8 cellular contexts compared by ENCODE assay signal in the genomic region with DNA sequence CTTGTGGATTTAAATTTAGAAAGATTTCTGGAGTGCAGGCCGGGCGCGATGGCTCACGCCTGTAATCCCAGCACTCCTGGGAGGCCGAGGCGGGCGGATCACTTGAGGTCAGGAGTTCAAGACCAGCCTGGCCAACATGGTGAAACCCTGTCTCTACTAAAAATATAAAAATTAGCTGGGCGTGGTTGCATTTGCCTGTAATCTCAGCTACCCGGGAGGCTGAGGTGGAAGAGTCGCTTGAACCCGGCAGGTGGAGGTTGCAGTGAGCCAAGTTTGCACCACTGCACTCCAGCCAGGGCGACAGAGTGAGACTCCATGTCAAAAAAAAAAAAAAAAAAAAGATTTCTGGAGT. TPM values are rescaled to one million over a fixed set of nuclear protein-coding genes. Genes with fewer than 3 reads are reported as not detected.
DNase-seq lines count a peak whose midpoint lies in the region; ATAC-seq, FAIRE-seq and TF ChIP-seq lines count a peak whose summit lies in the region.
"Not testable (repeated sequence)": the region's sequence is repeated elsewhere in the genome, so short reads cannot be mapped to it uniquely, and the experiment has no call there.

No MANE protein-coding gene starts in this region.

- not testable (repeated sequence) for ATAC-seq in stimulated activated naive CD8-positive, alpha-beta T cell treated with anti-CD3 and anti-CD28 coated beads, Interleukin-15, amount 100 ng/mL, for 72 hours

- H3K79me2 ChIP-seq in keratinocyte (ENCODE audit: control insufficient read depth, insufficient read depth, low read length): peaks cover 65% of the 10 kb centered on the region

- H3K27ac ChIP-seq in BLaER1 (peak overlapping the region; percentile 100), keratinocyte (ENCODE audit: control insufficient read depth, insufficient read depth, low read length) (peak overlapping the region; percentile 93)
- H3K27ac ChIP-seq in HUES6 (ENCODE audit: low read depth, low read length): not testable (repeated sequence)

- H3K4me2 ChIP-seq in BLaER1 (peak overlapping the region; percentile 95), keratinocyte (ENCODE audit: control insufficient read depth, extremely low read depth, insufficient read depth, low read depth, low read length) (peak overlapping the region; percentile 97)

- TF ChIP-seq CTCF in epithelial cell of esophagus (IDR thresholded peaks at IDR 0.05; ENCODE audit: insufficient read depth, low read depth, low read length, missing control alignments); keratinocyte (optimal IDR thresholded peaks at IDR 0.05 in 1 of 3, IDR thresholded peaks at IDR 0.05 in 1 of 3, conservative IDR thresholded peaks at IDR 0.05 in 1 of 3; ENCODE audit: extremely low read depth in 1 of 3, insufficient read depth in 2 of 3, low read length in 3 of 3); neural crest cell (conservative IDR thresholded peaks at IDR 0.05): not testable (repeated sequence)

- peaks cover 23% of the 10 kb centered on the region for H3K36me3 Mint-ChIP-seq in T-helper 1 cell treated with Interleukin-12 subunit alpha and Interleukin-12 subunit beta and Interleukin-4 antibody, amounts not matched to agents 30 μg/mL and 1 μg/mL, for 36 hours (ENCODE audit: low read depth)
- H3K36me3 Mint-ChIP-seq in neural crest cell (ENCODE audit: low read depth): not testable (repeated sequence)

- peaks cover 64% of the 10 kb centered on the region for H4K20me1 ChIP-seq in BLaER1
- peaks cover 48% of the 10 kb centered on the region for H4K20me1 ChIP-seq in keratinocyte (ENCODE audit: control insufficient read depth, extremely low read depth, insufficient read depth, low read length)

- H3K4me1 Mint-ChIP-seq in T-helper 1 cell treated with Interleukin-12 subunit alpha and Interleukin-12 subunit beta and Interleukin-4 antibody, amounts not matched to agents 30 μg/mL and 1 μg/mL, for 36 hours (ENCODE audit: low read depth): peaks cover 34% of the 10 kb centered on the region
- peaks cover 41% of the 10 kb centered on the region for H3K4me1 Mint-ChIP-seq in neural crest cell
- peaks cover 65% of the 10 kb centered on the region for H3K4me1 Mint-ChIP-seq in stimulated activated naive CD8-positive, alpha-beta T cell treated with anti-CD3 and anti-CD28 coated beads, Interleukin-15, amount 100 ng/mL, for 72 hours

- not testable (repeated sequence) for DNase-seq in adipocyte (ENCODE audit: low read depth); epithelial cell of esophagus (ENCODE audit: low read depth); keratinocyte (ENCODE audit: low read depth, low spot score); neural crest cell (ENCODE audit: low read depth, low spot score); stimulated activated naive CD8-positive, alpha-beta T cell treated with anti-CD3 and anti-CD28 coated beads, Interleukin-15, amount 100 ng/mL, for 72 hours

- not testable (repeated sequence) for H3K27me3 ChIP-seq in BLaER1; HUES6 (ENCODE audit: control insufficient read depth, insufficient read depth, low read length); adipocyte (replicated peaks; ENCODE audit: control insufficient read depth, insufficient read depth, low read length); keratinocyte (ENCODE audit: control insufficient read depth, extremely low read depth, insufficient read depth, low read length)

- H3K9me3 ChIP-seq in BLaER1; HUES6 (ENCODE audit: control insufficient read depth, insufficient read depth, low read depth, low read length); adipocyte (ENCODE audit: control insufficient read depth, low read length); keratinocyte (ENCODE audit: control insufficient read depth, low read depth, low read length): not testable (repeated sequence)

- FAIRE-seq in keratinocyte (lab: Jason Lieb, UNC): not testable (repeated sequence)

- peak overlapping the region; percentile 96 for H3K4me3 Mint-ChIP-seq in T-helper 1 cell treated with Interleukin-12 subunit alpha and Interleukin-12 subunit beta and Interleukin-4 antibody, amounts not matched to agents 30 μg/mL and 1 μg/mL, for 36 hours
- H3K4me3 Mint-ChIP-seq in neural crest cell: peak overlapping the region; percentile 95
- peak overlapping the region; percentile 78 to 88 for H3K4me3 Mint-ChIP-seq in stimulated activated naive CD8-positive, alpha-beta T cell treated with anti-CD3 and anti-CD28 coated beads, Interleukin-15, amount 100 ng/mL, for 72 hours

- H3K4me1 ChIP-seq in BLaER1 (peaks cover 48% of the 10 kb centered on the region), HUES6 (ENCODE audit: control insufficient read depth, insufficient read depth, low read length) (peaks cover 36% of the 10 kb centered on the region), adipocyte (ENCODE audit: control insufficient read depth, insufficient read depth, low read length) (peaks cover 45% of the 10 kb centered on the region), keratinocyte (ENCODE audit: control insufficient read depth, extremely low read depth, insufficient read depth, low read length) (peaks cover 35% of the 10 kb centered on the region)

- peaks cover 14% of the 10 kb centered on the region for H3K9me1 ChIP-seq in keratinocyte (ENCODE audit: control insufficient read depth, extremely low read depth, insufficient read depth, low read length)

- dilution Hi-C loops in keratinocyte (cut with MboI; ENCODE audit: extremely low pct_ligation_motif_present, low sequenced_read_pairs): not testable (repeated sequence)

- peak overlapping the region; percentile 100 for H3K9ac ChIP-seq in BLaER1
- H3K9ac ChIP-seq in HUES6 (ENCODE audit: low read length): peak overlapping the region; percentile 98
- peak overlapping the region; percentile 98 for H3K9ac ChIP-seq in adipocyte (ENCODE audit: low read length)
- H3K9ac ChIP-seq in keratinocyte (ENCODE audit: control insufficient read depth, extremely low read depth, insufficient read depth, low read length): peak overlapping the region; percentile 98

- peak overlapping the region; percentile 94 for H3K27ac Mint-ChIP-seq in T-helper 1 cell treated with Interleukin-12 subunit alpha and Interleukin-12 subunit beta and Interleukin-4 antibody, amounts not matched to agents 30 μg/mL and 1 μg/mL, for 36 hours
- not testable (repeated sequence) for H3K27ac Mint-ChIP-seq in neural crest cell (ENCODE audit: unreplicated experiment)
- H3K27ac Mint-ChIP-seq in stimulated activated naive CD8-positive, alpha-beta T cell treated with anti-CD3 and anti-CD28 coated beads, Interleukin-15, amount 100 ng/mL, for 72 hours: peak overlapping the region; percentile 97 to 99

- H3K27me3 Mint-ChIP-seq in T-helper 1 cell treated with Interleukin-12 subunit alpha and Interleukin-12 subunit beta and Interleukin-4 antibody, amounts not matched to agents 30 μg/mL and 1 μg/mL, for 36 hours (ENCODE audit: low read depth); neural crest cell (ENCODE audit: low read depth); stimulated activated naive CD8-positive, alpha-beta T cell treated with anti-CD3 and anti-CD28 coated beads, Interleukin-15, amount 100 ng/mL, for 72 hours: not testable (repeated sequence)

- H3K9me3 Mint-ChIP-seq in T-helper 1 cell treated with Interleukin-12 subunit alpha and Interleukin-12 subunit beta and Interleukin-4 antibody, amounts not matched to agents 30 μg/mL and 1 μg/mL, for 36 hours; neural crest cell; stimulated activated naive CD8-positive, alpha-beta T cell treated with anti-CD3 and anti-CD28 coated beads, Interleukin-15, amount 100 ng/mL, for 72 hours: not testable (repeated sequence)

- H3K36me3 ChIP-seq in BLaER1: peaks cover 25% of the 10 kb centered on the region
- H3K36me3 ChIP-seq in HUES6 (ENCODE audit: control insufficient read depth, insufficient read depth, low read length): peaks cover 16% of the 10 kb centered on the region; the same call in 1 of the 2 replicates
- H3K36me3 ChIP-seq in adipocyte (ENCODE audit: control insufficient read depth, insufficient read depth, low read length, severe bottlenecking): not testable (repeated sequence)
- peaks cover 5 to 23% of the 10 kb centered on the region in 2 experiments for H3K36me3 ChIP-seq in keratinocyte (ENCODE audit: control insufficient read depth in 2 of 2, extremely low read depth in 1 of 2, insufficient read depth in 2 of 2, low read length in 2 of 2)

- peak overlapping the region; percentile 99 for H3K4me3 ChIP-seq in BLaER1
- peak overlapping the region; percentile 95 for H3K4me3 ChIP-seq in HUES6 (ENCODE audit: low read depth, low read length)
- H3K4me3 ChIP-seq in adipocyte (ENCODE audit: low read length): peak overlapping the region; percentile 98
- peak overlapping the region; percentile 92 for H3K4me3 ChIP-seq in epithelial cell of esophagus (ENCODE audit: low read length)
- H3K4me3 ChIP-seq in keratinocyte (ENCODE audit: control insufficient read depth in 2 of 3, extremely low read depth in 1 of 3, insufficient read depth in 2 of 3, low read depth in 1 of 3, low read length in 3 of 3): peak overlapping the region; percentile 79 to 83 (median 79)

- not testable (repeated sequence) for H2AFZ ChIP-seq in keratinocyte (ENCODE audit: control insufficient read depth, low read length)

RNA-seq across cellular contexts. Expression of a gene that starts 1.5 kb away (rescaled TPM):
- polyA plus RNA-seq in keratinocyte: 43.7 to 92.1 TPM (median 80.8 TPM) in 3 replicates
- polyA plus RNA-seq in keratinocyte (2011; ENCODE audit: low read depth): 24.2 TPM
- polyA plus RNA-seq in keratinocyte (2011; cell fraction: cytosol; rRNA removed): 76.9 and 97.2 TPM in 2 replicates
- 37.2 and 41.9 TPM in 2 replicates for polyA plus RNA-seq in keratinocyte (2011; cell fraction: nucleus; rRNA removed)
- polyA plus RNA-seq in keratinocyte (2012; ENCODE audit: low replicate concordance): 54.2 and 88.0 TPM in 2 replicates
- 31.9 to 42.9 TPM (median 37.8 TPM) in 3 replicates for polyA minus RNA-seq in keratinocyte
- 33.0 TPM for polyA minus RNA-seq in keratinocyte (2011; cell fraction: cytosol; rRNA and poly(A)+ RNA removed)
- 11.4 and 18.1 TPM in 2 replicates for polyA minus RNA-seq in keratinocyte (2011; cell fraction: nucleus; rRNA and poly(A)+ RNA removed)
- 76.9 and 83.5 TPM in 2 replicates for total RNA-seq in neural crest cell

RNA-seq across cellular contexts. Expression of a gene that starts 17.8 kb away (rescaled TPM):
- polyA plus RNA-seq in keratinocyte: 0.01 TPM in 1 of 3 replicates, not detected in the others
- polyA plus RNA-seq in keratinocyte (2011; ENCODE audit: low read depth): not detected
- not detected in 2 replicates for polyA plus RNA-seq in keratinocyte (2011; cell fraction: cytosol; rRNA removed)
- not detected in 2 replicates for polyA plus RNA-seq in keratinocyte (2011; cell fraction: nucleus; rRNA removed)
- not detected in 2 replicates for polyA plus RNA-seq in keratinocyte (2012; ENCODE audit: low replicate concordance)
- polyA minus RNA-seq in keratinocyte: 0.10 TPM in 1 of 3 replicates, not detected in the others
- not detected for polyA minus RNA-seq in keratinocyte (2011; cell fraction: cytosol; rRNA and poly(A)+ RNA removed)
- not detected in 2 replicates for polyA minus RNA-seq in keratinocyte (2011; cell fraction: nucleus; rRNA and poly(A)+ RNA removed)
- 1.0 and 1.4 TPM in 2 replicates for total RNA-seq in neural crest cell
